In the genomic region with DNA sequence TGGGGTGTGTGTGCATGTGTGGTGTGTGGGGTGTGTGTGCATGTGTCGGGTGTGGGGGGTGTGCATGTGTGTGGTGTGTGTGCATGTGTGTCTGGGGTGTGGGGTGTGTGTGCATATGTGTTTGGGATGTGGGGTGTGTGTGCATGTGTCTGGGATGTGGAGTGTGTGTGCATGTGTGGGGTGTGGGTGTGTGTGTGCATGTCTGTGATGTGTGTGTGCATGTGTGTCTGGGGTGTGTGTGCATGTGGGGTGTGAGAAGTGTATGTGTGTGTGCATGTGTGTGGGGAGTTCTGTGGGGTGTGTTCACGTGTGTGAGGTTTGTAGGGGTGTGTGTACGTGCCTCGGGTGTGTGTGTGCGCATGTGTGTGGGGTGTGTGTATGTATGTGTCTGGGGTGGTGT, we compare ENCODE assay signal across 1 cellular context.
TF ChIP-seq lines count a peak whose summit lies in the region.

No MANE protein-coding gene starts in this region.

TF ChIP-seq in HepG2, 621 proteins besides CTCF, POLR2A, EP300 and RAD21:
- TF ChIP-seq, protein P1, sequence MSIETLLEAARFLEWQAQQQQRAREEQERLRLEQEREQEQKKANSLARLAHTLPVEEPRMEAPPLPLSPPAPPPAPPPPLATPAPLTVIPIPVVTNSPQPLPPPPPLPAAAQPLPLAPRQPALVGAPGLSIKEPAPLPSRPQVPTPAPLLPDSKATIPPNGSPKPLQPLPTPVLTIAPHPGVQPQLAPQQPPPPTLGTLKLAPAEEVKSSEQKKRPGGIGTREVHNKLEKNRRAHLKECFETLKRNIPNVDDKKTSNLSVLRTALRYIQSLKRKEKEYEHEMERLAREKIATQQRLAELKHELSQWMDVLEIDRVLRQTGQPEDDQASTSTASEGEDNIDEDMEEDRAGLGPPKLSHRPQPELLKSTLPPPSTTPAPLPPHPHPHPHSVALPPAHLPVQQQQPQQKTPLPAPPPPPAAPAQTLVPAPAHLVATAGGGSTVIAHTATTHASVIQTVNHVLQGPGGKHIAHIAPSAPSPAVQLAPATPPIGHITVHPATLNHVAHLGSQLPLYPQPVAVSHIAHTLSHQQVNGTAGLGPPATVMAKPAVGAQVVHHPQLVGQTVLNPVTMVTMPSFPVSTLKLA (IDR thresholded peaks at IDR 0.05): peak; percentile 77
- no peak for TF ChIP-seq NCOA1 (CRISPR knock-in tag; IDR thresholded peaks at IDR 0.05)
- TF ChIP-seq, protein P2, sequence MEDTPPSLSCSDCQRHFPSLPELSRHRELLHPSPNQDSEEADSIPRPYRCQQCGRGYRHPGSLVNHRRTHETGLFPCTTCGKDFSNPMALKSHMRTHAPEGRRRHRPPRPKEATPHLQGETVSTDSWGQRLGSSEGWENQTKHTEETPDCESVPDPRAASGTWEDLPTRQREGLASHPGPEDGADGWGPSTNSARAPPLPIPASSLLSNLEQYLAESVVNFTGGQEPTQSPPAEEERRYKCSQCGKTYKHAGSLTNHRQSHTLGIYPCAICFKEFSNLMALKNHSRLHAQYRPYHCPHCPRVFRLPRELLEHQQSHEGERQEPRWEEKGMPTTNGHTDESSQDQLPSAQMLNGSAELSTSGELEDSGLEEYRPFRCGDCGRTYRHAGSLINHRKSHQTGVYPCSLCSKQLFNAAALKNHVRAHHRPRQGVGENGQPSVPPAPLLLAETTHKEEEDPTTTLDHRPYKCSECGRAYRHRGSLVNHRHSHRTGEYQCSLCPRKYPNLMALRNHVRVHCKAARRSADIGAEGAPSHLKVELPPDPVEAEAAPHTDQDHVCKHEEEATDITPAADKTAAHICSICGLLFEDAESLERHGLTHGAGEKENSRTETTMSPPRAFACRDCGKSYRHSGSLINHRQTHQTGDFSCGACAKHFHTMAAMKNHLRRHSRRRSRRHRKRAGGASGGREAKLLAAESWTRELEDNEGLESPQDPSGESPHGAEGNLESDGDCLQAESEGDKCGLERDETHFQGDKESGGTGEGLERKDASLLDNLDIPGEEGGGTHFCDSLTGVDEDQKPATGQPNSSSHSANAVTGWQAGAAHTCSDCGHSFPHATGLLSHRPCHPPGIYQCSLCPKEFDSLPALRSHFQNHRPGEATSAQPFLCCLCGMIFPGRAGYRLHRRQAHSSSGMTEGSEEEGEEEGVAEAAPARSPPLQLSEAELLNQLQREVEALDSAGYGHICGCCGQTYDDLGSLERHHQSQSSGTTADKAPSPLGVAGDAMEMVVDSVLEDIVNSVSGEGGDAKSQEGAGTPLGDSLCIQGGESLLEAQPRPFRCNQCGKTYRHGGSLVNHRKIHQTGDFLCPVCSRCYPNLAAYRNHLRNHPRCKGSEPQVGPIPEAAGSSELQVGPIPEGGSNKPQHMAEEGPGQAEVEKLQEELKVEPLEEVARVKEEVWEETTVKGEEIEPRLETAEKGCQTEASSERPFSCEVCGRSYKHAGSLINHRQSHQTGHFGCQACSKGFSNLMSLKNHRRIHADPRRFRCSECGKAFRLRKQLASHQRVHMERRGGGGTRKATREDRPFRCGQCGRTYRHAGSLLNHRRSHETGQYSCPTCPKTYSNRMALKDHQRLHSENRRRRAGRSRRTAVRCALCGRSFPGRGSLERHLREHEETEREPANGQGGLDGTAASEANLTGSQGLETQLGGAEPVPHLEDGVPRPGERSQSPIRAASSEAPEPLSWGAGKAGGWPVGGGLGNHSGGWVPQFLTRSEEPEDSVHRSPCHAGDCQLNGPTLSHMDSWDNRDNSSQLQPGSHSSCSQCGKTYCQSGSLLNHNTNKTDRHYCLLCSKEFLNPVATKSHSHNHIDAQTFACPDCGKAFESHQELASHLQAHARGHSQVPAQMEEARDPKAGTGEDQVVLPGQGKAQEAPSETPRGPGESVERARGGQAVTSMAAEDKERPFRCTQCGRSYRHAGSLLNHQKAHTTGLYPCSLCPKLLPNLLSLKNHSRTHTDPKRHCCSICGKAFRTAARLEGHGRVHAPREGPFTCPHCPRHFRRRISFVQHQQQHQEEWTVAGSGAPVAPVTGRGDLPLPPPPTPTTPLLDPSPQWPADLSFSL (CRISPR knock-in tag; IDR thresholded peaks at IDR 0.05): peak; percentile 83; the same call in 1 of the 2 replicates
- TF ChIP-seq HNRNPL (IDR thresholded peaks at IDR 0.05; ENCODE audit: low read depth, low read length): 0 out of 2 replicates have a peak, but pooled peaks have one; percentile 43
